In the genomic region with DNA sequence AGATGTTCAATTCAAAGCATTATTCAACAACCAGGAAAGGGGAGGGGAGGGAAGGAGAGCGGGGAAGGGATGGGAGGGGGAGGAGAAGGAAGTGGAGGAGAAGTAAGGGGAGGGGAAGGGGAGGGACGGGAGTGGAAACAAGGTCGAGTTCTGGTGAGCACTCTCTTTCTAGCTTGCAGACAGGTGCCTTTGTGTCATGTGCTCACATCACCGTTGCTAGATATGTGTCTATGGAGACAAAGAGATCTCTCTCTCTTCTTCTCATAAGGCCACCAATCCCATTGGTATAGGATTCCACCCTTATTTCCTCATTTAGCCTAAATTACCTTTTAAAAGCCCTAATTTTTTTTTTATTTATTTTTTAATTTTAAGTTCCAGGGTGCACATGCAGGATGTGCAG, we compare ENCODE assay signal across 16 cellular contexts.
DNase-seq lines count a peak whose midpoint lies in the region; ATAC-seq and TF ChIP-seq lines count a peak whose summit lies in the region.
"Had no signal": no experiment of that assay in that cellular context is flagged by ENCODE, and none has a peak within 500 bp of the region (broad histone marks: within the 10 kb centered on the region; RNA-seq: fewer than 3 reads in every experiment).

No MANE protein-coding gene starts in this region.

- CTCF ChIA-PET in IMR-90 (lab: Yijun Ruan, JAX), result no interaction called here

- no peak for TF ChIP-seq RAD21 in IMR-90 (IDR thresholded peaks at IDR 0.05; ENCODE audit: low read length)

- H3K18ac ChIP-seq in IMR-90 (ENCODE audit: low read depth, low read length) (no peak overlapping the region; the same call in 1 of the 2 replicates), neuronal stem cell (ENCODE audit: low read length) (no peak overlapping the region)

- dilution Hi-C loops in IMR-90 (cut with HindIII; ENCODE audit: low sequenced_read_pairs, unreplicated experiment), result no loop called here

- H3K4me1 ChIP-seq in IMR-90 (ENCODE audit: control insufficient read depth, insufficient read depth, low read length), result peaks cover 3% of the 10 kb centered on the region; the same call in 1 of the 2 replicates
- H3K4me1 ChIP-seq in neuronal stem cell (ENCODE audit: control insufficient read depth in 2 of 2, insufficient read depth in 1 of 2, low read depth in 1 of 2, low read length in 2 of 2), result no peaks in the 10 kb centered on the region
- H3K4me1 ChIP-seq: Caco-2 had no signal

- TF ChIP-seq POLR2A in IMR-90 (IDR thresholded peaks at IDR 0.05; ENCODE audit: low read depth, low read length), result no peak

- H3K4ac ChIP-seq in IMR-90 (ENCODE audit: low read depth, low read length), result 0 out of 2 replicates have a peak overlapping the region, but pooled peaks have one; percentile 52
- no peak overlapping the region for H3K4ac ChIP-seq in neuronal stem cell (ENCODE audit: low read length)

- ATAC-seq in IMR-90 (ENCODE audit: low read depth) (peak; percentile 21; the same call in 1 of the 2 replicates), HG03565 (IDR thresholded peaks at IDR 0.05; ENCODE audit: unreplicated experiment) (no peak)
- ATAC-seq: GM23338 had no signal

- no peak overlapping the region for H3K56ac ChIP-seq in IMR-90 (ENCODE audit: extremely low read depth, insufficient read depth, low read length)

- H3K9me3 ChIP-seq in IMR-90 (ENCODE audit: control insufficient read depth, insufficient read depth, low read length), result no peaks in the 10 kb centered on the region
- no peaks in the 10 kb centered on the region for H3K9me3 ChIP-seq in neuronal stem cell (replicated peaks in 1 of 2; ENCODE audit: control insufficient read depth in 2 of 2, insufficient read depth in 1 of 2, low read depth in 1 of 2, low read length in 2 of 2)
- H3K9me3 ChIP-seq: Caco-2 had no signal

- no peaks in the 10 kb centered on the region for H3K36me3 ChIP-seq in IMR-90 (ENCODE audit: control insufficient read depth, insufficient read depth, low read length)
- no peaks in the 10 kb centered on the region for H3K36me3 ChIP-seq in neuronal stem cell (replicated peaks in 1 of 2; ENCODE audit: control insufficient read depth in 2 of 2, insufficient read depth in 2 of 2, low read length in 2 of 2)

- H2BK5ac ChIP-seq in IMR-90 (ENCODE audit: low read depth, low read length, poor library complexity, severe bottlenecking), result no peak overlapping the region
- no peak overlapping the region for H2BK5ac ChIP-seq in neuronal stem cell (ENCODE audit: low read length)

- H3K14ac ChIP-seq in IMR-90 (replicated peaks; ENCODE audit: low read depth, low read length), result no peak overlapping the region
- no peak overlapping the region for H3K14ac ChIP-seq in neuronal stem cell (ENCODE audit: low read length)

- H3K4me3 ChIP-seq in IMR-90 (ENCODE audit: insufficient read depth, low read depth, low read length) (no peak overlapping the region), cardiac fibroblast (replicated peaks in 1 of 2; ENCODE audit: low read depth in 2 of 2, low read length in 2 of 2) (no peak overlapping the region), neuronal stem cell (ENCODE audit: low read length in 2 of 2) (no peak overlapping the region)
- H3K4me3 ChIP-seq: GM23338 had no signal

- H3K9me1 ChIP-seq in IMR-90 (ENCODE audit: insufficient read depth, low read length), result no peaks in the 10 kb centered on the region

- H2BK20ac ChIP-seq in IMR-90 (ENCODE audit: low read depth, low read length), result peak overlapping the region; percentile 49; the same call in 1 of the 2 replicates

- H4K20me1 ChIP-seq in IMR-90 (ENCODE audit: insufficient read depth, low read length), result no peaks in the 10 kb centered on the region

- H2AK9ac ChIP-seq in IMR-90 (replicated peaks; ENCODE audit: low read depth, low read length, poor library complexity), result peak overlapping the region; percentile 44

- DNase-seq in Daoy (ENCODE audit: low read depth) (peak; percentile 1), IMR-90 (no peak), cardiac fibroblast (ENCODE audit: low read depth in 2 of 2) (peak; percentile 3 to 10), neuronal stem cell (ENCODE audit: low spot score) (no peak), dedifferentiated amniotic fluid mesenchymal stem cell (ENCODE audit: extremely low spot score) (no peak), GOT3 (lab: John Stamatoyannopoulos, UW) (no peak)
- DNase-seq: Caco-2; CD4-positive, CD25-positive, alpha-beta regulatory T cell; KBM-7; NCI-H1048; NCI-H1436 treated with DMSO at 0.1 percent for 48 hours; NCI-H2029 treated with DMSO at 0.1 percent for 48 hours; NCI-H524 treated with DMSO at 0.1 percent for 48 hours; NK-92 treated with Interleukin-12 subunit alpha and Interleukin-12 subunit beta, amount 100 ng/mL, for 24 hours had no signal

- no peak overlapping the region for H2BK12ac ChIP-seq in neuronal stem cell (ENCODE audit: low read length)

- no peaks in the 10 kb centered on the region for H3K27me3 ChIP-seq in IMR-90 (ENCODE audit: control insufficient read depth, insufficient read depth, low read length)
- H3K27me3 ChIP-seq in neuronal stem cell (ENCODE audit: control insufficient read depth in 3 of 3, insufficient read depth in 3 of 3, low read depth in 1 of 3, low read length in 3 of 3), result no peaks in the 10 kb centered on the region

- in situ Hi-C loops in IMR-90 (cut with MboI; ENCODE audit: low sequenced_read_pairs), result no loop called here

- H4K91ac ChIP-seq in IMR-90 (ENCODE audit: insufficient read depth, low read depth, low read length) (peak overlapping the region; percentile 46; the same call in 1 of the 2 replicates), neuronal stem cell (ENCODE audit: low read depth, low read length, poor library complexity) (no peak overlapping the region)

- no CpG with 5 or more reads among the region's 4 CpGs for WGBS in IMR-90 (ENCODE audit: extremely low coverage in 2 of 2, insufficient read length in 1 of 2), 2 experiments
- 100% methylated on average over 1 of the region's 4 CpGs; no CpG with 5 or more reads in 1 of the 2 donors for WGBS in neuronal stem cell (ENCODE audit: extremely low coverage in 2 of 2, insufficient read length in 2 of 2, insufficient replicate concordance in 1 of 2), 2 donors

- H2AK5ac ChIP-seq in IMR-90 (ENCODE audit: low read depth, low read length), result peak overlapping the region; percentile 43; the same call in 1 of the 2 replicates
- no peak overlapping the region for H2AK5ac ChIP-seq in neuronal stem cell (ENCODE audit: low read depth, low read length)

- H3K79me1 ChIP-seq in IMR-90 (ENCODE audit: low read depth in 1 of 2, low read length in 2 of 2) (no peaks in the 10 kb centered on the region), neuronal stem cell (ENCODE audit: low read depth, low read length) (no peaks in the 10 kb centered on the region)

- BruUV-seq in IMR-90 (replicated peaks; lab: Mats Ljungman, UMichigan), result no TSS peak

- intact Hi-C loops in IMR-90 (cut with micrococcal nuclease), result no loop called here

- TF ChIP-seq CTCF in IMR-90 (conservative IDR thresholded peaks at IDR 0.05; ENCODE audit: low read depth, low read length) (no peak), cardiac fibroblast (IDR thresholded peaks at IDR 0.05; ENCODE audit: low read depth, low read length) (no peak)

- H3K27ac ChIP-seq in IMR-90 (ENCODE audit: insufficient read depth, low read length), result peak overlapping the region; percentile 57
- H3K27ac ChIP-seq in neuronal stem cell (replicated peaks; ENCODE audit: low read length), result no peak overlapping the region

- H3K23ac ChIP-seq in IMR-90 (ENCODE audit: low read depth, low read length) (0 out of 2 replicates have a peak overlapping the region, but pooled peaks have one; percentile 71), neuronal stem cell (ENCODE audit: low read depth, low read length, poor library complexity) (no peak overlapping the region)

- peak overlapping the region; percentile 25 for H4K5ac ChIP-seq in IMR-90 (ENCODE audit: low read depth, low read length)

- POLR2A ChIA-PET in IMR-90 (lab: Charles Lee; ENCODE audit: unreplicated experiment), result no interaction called here

- peak overlapping the region; percentile 40 for H2AFZ ChIP-seq in IMR-90 (replicated peaks; ENCODE audit: low read length, poor library complexity)
- H2AFZ ChIP-seq in neuronal stem cell (ENCODE audit: low read length), result peak overlapping the region; percentile 69
- H2AFZ ChIP-seq: GM23338 had no signal

- peak overlapping the region; percentile 70; the same call in 1 of the 3 replicates for H2BK15ac ChIP-seq in IMR-90 (ENCODE audit: low read depth, low read length)
- no peak overlapping the region for H2BK15ac ChIP-seq in neuronal stem cell (ENCODE audit: low read length)

- H2BK120ac ChIP-seq in IMR-90 (ENCODE audit: low read depth, low read length), result no peak overlapping the region; the same call in 1 of the 2 replicates
- no peak overlapping the region for H2BK120ac ChIP-seq in neuronal stem cell (ENCODE audit: low read depth, low read length)

- no peak overlapping the region for H3K4me2 ChIP-seq in IMR-90 (ENCODE audit: low read depth, low read length)
- no peak overlapping the region for H3K4me2 ChIP-seq in neuronal stem cell (ENCODE audit: insufficient read depth, low read length, poor library complexity, severe bottlenecking)
- H3K4me2 ChIP-seq: GM23338 had no signal

- H3K9ac ChIP-seq in IMR-90 (ENCODE audit: low read depth, low read length) (no peak overlapping the region), neuronal stem cell (ENCODE audit: low read depth, low read length, poor library complexity) (no peak overlapping the region)

- peak overlapping the region in 1 of 2 experiments; percentile 63; a peak in 2 of 4 replicates for H4K8ac ChIP-seq in IMR-90 (ENCODE audit: low read depth in 2 of 2, low read length in 2 of 2)
- no peak overlapping the region for H4K8ac ChIP-seq in neuronal stem cell (ENCODE audit: low read depth, low read length)

TF ChIP-seq in IMR-90, 13 proteins besides CTCF, POLR2A, EP300 and RAD21 (continues in another document):
- TF ChIP-seq RFX5 (IDR thresholded peaks at IDR 0.05; ENCODE audit: low read depth, low read length) (no peak), MAZ (IDR thresholded peaks at IDR 0.05; ENCODE audit: borderline replicate concordance, low read depth, low read length) (no peak), CHD1 (IDR thresholded peaks at IDR 0.05; ENCODE audit: low read depth, low read length) (no peak), BHLHE40 (IDR thresholded peaks at IDR 0.05; ENCODE audit: low read depth, low read length) (no peak), CEBPB (IDR thresholded peaks at IDR 0.05; ENCODE audit: low read depth, low read length) (no peak), NFE2L2 (IDR thresholded peaks at IDR 0.05; ENCODE audit: low read depth, low read length) (no peak), FOS (IDR thresholded peaks at IDR 0.05; ENCODE audit: low read depth, low read length) (no peak), SMC3 (IDR thresholded peaks at IDR 0.05; ENCODE audit: low read depth, low read length) (no peak), MAFK (IDR thresholded peaks at IDR 0.05; ENCODE audit: low read depth, low read length) (no peak)

Comparison
In these comparisons a context has a peak if more than half of its experiments do, and no peak if none do; other contexts are left out.
1. DNase-seq: peak in Daoy (single experiment) and cardiac fibroblast (2 of 2); none in IMR-90 (single experiment), neuronal stem cell (single experiment), dedifferentiated amniotic fluid mesenchymal stem cell (single experiment) and GOT3 (single experiment).